1 cellular context compared by ENCODE assay signal in genomic region chr4:32117696-32118095, GRCh38.
TF ChIP-seq lines count a peak whose summit lies in the region.

No MANE protein-coding gene starts in this region.

TF ChIP-seq in Ishikawa, 13 proteins besides CTCF, POLR2A, EP300 and RAD21 (continued from another document):
- TF ChIP-seq NFIC (IDR thresholded peaks at IDR 0.05): no peak
